1 cellular context compared by ENCODE assay signal in genomic region chr18:56638232-56639093, GRCh38.
TF ChIP-seq lines count a peak whose summit lies in the region.

TXNL1 (minus strand) TSS chr18:56638592; CDS start chr18:56638440, 152 bp downstream.

TF ChIP-seq in K562, 482 proteins besides CTCF, POLR2A, EP300 and RAD21 (continued from another document and continues in another):
- TF ChIP-seq, protein P1, sequence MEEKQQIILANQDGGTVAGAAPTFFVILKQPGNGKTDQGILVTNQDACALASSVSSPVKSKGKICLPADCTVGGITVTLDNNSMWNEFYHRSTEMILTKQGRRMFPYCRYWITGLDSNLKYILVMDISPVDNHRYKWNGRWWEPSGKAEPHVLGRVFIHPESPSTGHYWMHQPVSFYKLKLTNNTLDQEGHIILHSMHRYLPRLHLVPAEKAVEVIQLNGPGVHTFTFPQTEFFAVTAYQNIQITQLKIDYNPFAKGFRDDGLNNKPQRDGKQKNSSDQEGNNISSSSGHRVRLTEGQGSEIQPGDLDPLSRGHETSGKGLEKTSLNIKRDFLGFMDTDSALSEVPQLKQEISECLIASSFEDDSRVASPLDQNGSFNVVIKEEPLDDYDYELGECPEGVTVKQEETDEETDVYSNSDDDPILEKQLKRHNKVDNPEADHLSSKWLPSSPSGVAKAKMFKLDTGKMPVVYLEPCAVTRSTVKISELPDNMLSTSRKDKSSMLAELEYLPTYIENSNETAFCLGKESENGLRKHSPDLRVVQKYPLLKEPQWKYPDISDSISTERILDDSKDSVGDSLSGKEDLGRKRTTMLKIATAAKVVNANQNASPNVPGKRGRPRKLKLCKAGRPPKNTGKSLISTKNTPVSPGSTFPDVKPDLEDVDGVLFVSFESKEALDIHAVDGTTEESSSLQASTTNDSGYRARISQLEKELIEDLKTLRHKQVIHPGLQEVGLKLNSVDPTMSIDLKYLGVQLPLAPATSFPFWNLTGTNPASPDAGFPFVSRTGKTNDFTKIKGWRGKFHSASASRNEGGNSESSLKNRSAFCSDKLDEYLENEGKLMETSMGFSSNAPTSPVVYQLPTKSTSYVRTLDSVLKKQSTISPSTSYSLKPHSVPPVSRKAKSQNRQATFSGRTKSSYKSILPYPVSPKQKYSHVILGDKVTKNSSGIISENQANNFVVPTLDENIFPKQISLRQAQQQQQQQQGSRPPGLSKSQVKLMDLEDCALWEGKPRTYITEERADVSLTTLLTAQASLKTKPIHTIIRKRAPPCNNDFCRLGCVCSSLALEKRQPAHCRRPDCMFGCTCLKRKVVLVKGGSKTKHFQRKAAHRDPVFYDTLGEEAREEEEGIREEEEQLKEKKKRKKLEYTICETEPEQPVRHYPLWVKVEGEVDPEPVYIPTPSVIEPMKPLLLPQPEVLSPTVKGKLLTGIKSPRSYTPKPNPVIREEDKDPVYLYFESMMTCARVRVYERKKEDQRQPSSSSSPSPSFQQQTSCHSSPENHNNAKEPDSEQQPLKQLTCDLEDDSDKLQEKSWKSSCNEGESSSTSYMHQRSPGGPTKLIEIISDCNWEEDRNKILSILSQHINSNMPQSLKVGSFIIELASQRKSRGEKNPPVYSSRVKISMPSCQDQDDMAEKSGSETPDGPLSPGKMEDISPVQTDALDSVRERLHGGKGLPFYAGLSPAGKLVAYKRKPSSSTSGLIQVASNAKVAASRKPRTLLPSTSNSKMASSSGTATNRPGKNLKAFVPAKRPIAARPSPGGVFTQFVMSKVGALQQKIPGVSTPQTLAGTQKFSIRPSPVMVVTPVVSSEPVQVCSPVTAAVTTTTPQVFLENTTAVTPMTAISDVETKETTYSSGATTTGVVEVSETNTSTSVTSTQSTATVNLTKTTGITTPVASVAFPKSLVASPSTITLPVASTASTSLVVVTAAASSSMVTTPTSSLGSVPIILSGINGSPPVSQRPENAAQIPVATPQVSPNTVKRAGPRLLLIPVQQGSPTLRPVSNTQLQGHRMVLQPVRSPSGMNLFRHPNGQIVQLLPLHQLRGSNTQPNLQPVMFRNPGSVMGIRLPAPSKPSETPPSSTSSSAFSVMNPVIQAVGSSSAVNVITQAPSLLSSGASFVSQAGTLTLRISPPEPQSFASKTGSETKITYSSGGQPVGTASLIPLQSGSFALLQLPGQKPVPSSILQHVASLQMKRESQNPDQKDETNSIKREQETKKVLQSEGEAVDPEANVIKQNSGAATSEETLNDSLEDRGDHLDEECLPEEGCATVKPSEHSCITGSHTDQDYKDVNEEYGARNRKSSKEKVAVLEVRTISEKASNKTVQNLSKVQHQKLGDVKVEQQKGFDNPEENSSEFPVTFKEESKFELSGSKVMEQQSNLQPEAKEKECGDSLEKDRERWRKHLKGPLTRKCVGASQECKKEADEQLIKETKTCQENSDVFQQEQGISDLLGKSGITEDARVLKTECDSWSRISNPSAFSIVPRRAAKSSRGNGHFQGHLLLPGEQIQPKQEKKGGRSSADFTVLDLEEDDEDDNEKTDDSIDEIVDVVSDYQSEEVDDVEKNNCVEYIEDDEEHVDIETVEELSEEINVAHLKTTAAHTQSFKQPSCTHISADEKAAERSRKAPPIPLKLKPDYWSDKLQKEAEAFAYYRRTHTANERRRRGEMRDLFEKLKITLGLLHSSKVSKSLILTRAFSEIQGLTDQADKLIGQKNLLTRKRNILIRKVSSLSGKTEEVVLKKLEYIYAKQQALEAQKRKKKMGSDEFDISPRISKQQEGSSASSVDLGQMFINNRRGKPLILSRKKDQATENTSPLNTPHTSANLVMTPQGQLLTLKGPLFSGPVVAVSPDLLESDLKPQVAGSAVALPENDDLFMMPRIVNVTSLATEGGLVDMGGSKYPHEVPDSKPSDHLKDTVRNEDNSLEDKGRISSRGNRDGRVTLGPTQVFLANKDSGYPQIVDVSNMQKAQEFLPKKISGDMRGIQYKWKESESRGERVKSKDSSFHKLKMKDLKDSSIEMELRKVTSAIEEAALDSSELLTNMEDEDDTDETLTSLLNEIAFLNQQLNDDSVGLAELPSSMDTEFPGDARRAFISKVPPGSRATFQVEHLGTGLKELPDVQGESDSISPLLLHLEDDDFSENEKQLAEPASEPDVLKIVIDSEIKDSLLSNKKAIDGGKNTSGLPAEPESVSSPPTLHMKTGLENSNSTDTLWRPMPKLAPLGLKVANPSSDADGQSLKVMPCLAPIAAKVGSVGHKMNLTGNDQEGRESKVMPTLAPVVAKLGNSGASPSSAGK (IDR thresholded peaks at IDR 0.05), result 0 out of 2 replicates have a peak, but pooled peaks have one; percentile 38
- no peak for TF ChIP-seq ZNF830 (CRISPR knock-in tag; IDR thresholded peaks at IDR 0.05)
- TF ChIP-seq MCM3 (IDR thresholded peaks at IDR 0.05), result no peak
- TF ChIP-seq FOXA1 (IDR thresholded peaks at IDR 0.05; ENCODE audit: borderline replicate concordance), result no peak
- TF ChIP-seq PML (IDR thresholded peaks at IDR 0.05; ENCODE audit: low read length), result 0 out of 2 replicates have a peak, but pooled peaks have one; percentile 44
- TF ChIP-seq YY1 (IDR thresholded peaks at IDR 0.05; ENCODE audit: borderline replicate concordance in 1 of 3, control insufficient read depth in 1 of 3, extremely low read depth in 1 of 3, insufficient read depth in 3 of 3, insufficient read length in 1 of 3, insufficient replicate concordance in 2 of 3, low read depth in 1 of 3, low read length in 2 of 3), result peak in 2 of 3 experiments; percentile 24 to 26
- peak; percentile 70; the same call in 1 of the 2 replicates for TF ChIP-seq POLR2H (tag; IDR thresholded peaks at IDR 0.05; ENCODE audit: low read depth)
- TF ChIP-seq MAZ (CRISPR knock-in tag; conservative IDR thresholded peaks at IDR 0.05 in 1 of 2, IDR thresholded peaks at IDR 0.05 in 1 of 2), result peak; percentile 72 to 78; a peak in 3 of 4 replicates
- peak; percentile 89 for TF ChIP-seq GABPB1 (CRISPR knock-in tag; IDR thresholded peaks at IDR 0.05)
- peak in 1 of 2 experiments; percentile 85; a peak in 2 of 4 replicates for TF ChIP-seq ZNF639 (CRISPR knock-in tag; conservative IDR thresholded peaks at IDR 0.05 in 1 of 2, IDR thresholded peaks at IDR 0.05 in 1 of 2)
- TF ChIP-seq BACH1 (tag; IDR thresholded peaks at IDR 0.05), result no peak
- no peak for TF ChIP-seq MAFF (IDR thresholded peaks at IDR 0.05; ENCODE audit: low read length)
- TF ChIP-seq ZNF347 (CRISPR knock-in tag; IDR thresholded peaks at IDR 0.05; ENCODE audit: low read depth), result no peak
- TF ChIP-seq ZBTB12 (CRISPR knock-in tag; IDR thresholded peaks at IDR 0.05), result peak; percentile 89
- TF ChIP-seq ZNF644 (tag; IDR thresholded peaks at IDR 0.05; ENCODE audit: low read depth), result peak; percentile 35; the same call in 1 of the 2 replicates
- TF ChIP-seq, protein P2, sequence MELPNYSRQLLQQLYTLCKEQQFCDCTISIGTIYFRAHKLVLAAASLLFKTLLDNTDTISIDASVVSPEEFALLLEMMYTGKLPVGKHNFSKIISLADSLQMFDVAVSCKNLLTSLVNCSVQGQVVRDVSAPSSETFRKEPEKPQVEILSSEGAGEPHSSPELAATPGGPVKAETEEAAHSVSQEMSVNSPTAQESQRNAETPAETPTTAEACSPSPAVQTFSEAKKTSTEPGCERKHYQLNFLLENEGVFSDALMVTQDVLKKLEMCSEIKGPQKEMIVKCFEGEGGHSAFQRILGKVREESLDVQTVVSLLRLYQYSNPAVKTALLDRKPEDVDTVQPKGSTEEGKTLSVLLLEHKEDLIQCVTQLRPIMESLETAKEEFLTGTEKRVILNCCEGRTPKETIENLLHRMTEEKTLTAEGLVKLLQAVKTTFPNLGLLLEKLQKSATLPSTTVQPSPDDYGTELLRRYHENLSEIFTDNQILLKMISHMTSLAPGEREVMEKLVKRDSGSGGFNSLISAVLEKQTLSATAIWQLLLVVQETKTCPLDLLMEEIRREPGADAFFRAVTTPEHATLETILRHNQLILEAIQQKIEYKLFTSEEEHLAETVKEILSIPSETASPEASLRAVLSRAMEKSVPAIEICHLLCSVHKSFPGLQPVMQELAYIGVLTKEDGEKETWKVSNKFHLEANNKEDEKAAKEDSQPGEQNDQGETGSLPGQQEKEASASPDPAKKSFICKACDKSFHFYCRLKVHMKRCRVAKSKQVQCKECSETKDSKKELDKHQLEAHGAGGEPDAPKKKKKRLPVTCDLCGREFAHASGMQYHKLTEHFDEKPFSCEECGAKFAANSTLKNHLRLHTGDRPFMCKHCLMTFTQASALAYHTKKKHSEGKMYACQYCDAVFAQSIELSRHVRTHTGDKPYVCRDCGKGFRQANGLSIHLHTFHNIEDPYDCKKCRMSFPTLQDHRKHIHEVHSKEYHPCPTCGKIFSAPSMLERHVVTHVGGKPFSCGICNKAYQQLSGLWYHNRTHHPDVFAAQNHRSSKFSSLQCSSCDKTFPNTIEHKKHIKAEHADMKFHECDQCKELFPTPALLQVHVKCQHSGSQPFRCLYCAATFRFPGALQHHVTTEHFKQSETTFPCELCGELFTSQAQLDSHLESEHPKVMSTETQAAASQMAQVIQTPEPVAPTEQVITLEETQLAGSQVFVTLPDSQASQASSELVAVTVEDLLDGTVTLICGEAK (IDR thresholded peaks at IDR 0.05), result peak; percentile 73
- TF ChIP-seq, protein P2 (CRISPR knock-in tag; IDR thresholded peaks at IDR 0.05), result no peak
- TF ChIP-seq ZNF232 (CRISPR knock-in tag; IDR thresholded peaks at IDR 0.05), result no peak
- peak; percentile 82 for TF ChIP-seq ETV1 (tag; conservative IDR thresholded peaks at IDR 0.05; ENCODE audit: low read depth)
- no peak for TF ChIP-seq ZBTB1 (CRISPR knock-in tag; IDR thresholded peaks at IDR 0.05; ENCODE audit: borderline replicate concordance, low read depth)
- TF ChIP-seq MAFK (IDR thresholded peaks at IDR 0.05; ENCODE audit: low read length), result 0 out of 2 replicates have a peak, but pooled peaks have one; percentile 32
- TF ChIP-seq, protein P3, sequence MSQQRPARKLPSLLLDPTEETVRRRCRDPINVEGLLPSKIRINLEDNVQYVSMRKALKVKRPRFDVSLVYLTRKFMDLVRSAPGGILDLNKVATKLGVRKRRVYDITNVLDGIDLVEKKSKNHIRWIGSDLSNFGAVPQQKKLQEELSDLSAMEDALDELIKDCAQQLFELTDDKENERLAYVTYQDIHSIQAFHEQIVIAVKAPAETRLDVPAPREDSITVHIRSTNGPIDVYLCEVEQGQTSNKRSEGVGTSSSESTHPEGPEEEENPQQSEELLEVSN (IDR thresholded peaks at IDR 0.05; ENCODE audit: borderline replicate concordance in 1 of 2, extremely low read depth in 1 of 2, insufficient read depth in 1 of 2, insufficient read length in 1 of 2, low read depth in 1 of 2, low read length in 1 of 2, poor library complexity in 1 of 2, severe bottlenecking in 1 of 2), result peak in 1 of 2 experiments; percentile 48
- TF ChIP-seq JUN (IDR thresholded peaks at IDR 0.05; ENCODE audit: borderline replicate concordance, low read depth, low read length), result peak; percentile 72; the same call in 1 of the 2 replicates
- no peak for TF ChIP-seq JUN (CRISPR knock-in tag; IDR thresholded peaks at IDR 0.05; ENCODE audit: borderline replicate concordance)
- TF ChIP-seq PHTF2 (CRISPR knock-in tag; IDR thresholded peaks at IDR 0.05), result no peak
- TF ChIP-seq ZNF583 (CRISPR knock-in tag; IDR thresholded peaks at IDR 0.05), result no peak
- TF ChIP-seq KHSRP (IDR thresholded peaks at IDR 0.05), result peak; percentile 43; the same call in 1 of the 2 replicates
- peak; percentile 90 for TF ChIP-seq TAF1 (IDR thresholded peaks at IDR 0.05; ENCODE audit: control insufficient read depth, extremely low read depth, insufficient read depth, low read length, severe bottlenecking)
- TF ChIP-seq ZNF436 (CRISPR knock-in tag; IDR thresholded peaks at IDR 0.05), result no peak
- no peak for TF ChIP-seq FOXJ2 (tag; IDR thresholded peaks at IDR 0.05)
- TF ChIP-seq POLR2G (IDR thresholded peaks at IDR 0.05; ENCODE audit: low read depth, low read length), result peak; percentile 89
- no peak for TF ChIP-seq MTF1 (CRISPR knock-in tag; IDR thresholded peaks at IDR 0.05; ENCODE audit: borderline replicate concordance)
- TF ChIP-seq CAMTA2 (CRISPR knock-in tag; conservative IDR thresholded peaks at IDR 0.05), result no peak
- TF ChIP-seq ZNF165 (CRISPR knock-in tag; IDR thresholded peaks at IDR 0.05; ENCODE audit: borderline replicate concordance), result no peak
- TF ChIP-seq TAF7 (tag; IDR thresholded peaks at IDR 0.05), result no peak
- TF ChIP-seq ZNF324 (CRISPR knock-in tag; IDR thresholded peaks at IDR 0.05), result no peak
- TF ChIP-seq NFIC (IDR thresholded peaks at IDR 0.05), result 0 out of 2 replicates have a peak, but pooled peaks have one; percentile 6
